8 cellular contexts compared by ENCODE assay signal in genomic region chrX:47191331-47191730, GRCh38. TPM values are rescaled to one million over a fixed set of nuclear protein-coding genes. Genes with fewer than 3 reads are reported as not detected.
A peak's percentile ranks its signal among the peaks of the same experiment; 100 is the strongest.
DNase-seq lines count a peak whose midpoint lies in the region; ATAC-seq and TF ChIP-seq lines count a peak whose summit lies in the region.

No MANE protein-coding gene starts in this region.

- no peak overlapping the region for H2BK5ac ChIP-seq in mesenchymal stem cell (ENCODE audit: low read depth, low read length, poor library complexity, severe bottlenecking)

- CTCF ChIA-PET in mammary epithelial cell (lab: Charles Lee; ENCODE audit: low non-redundant PET): interaction anchor here (0.7 kb wide), 1 partner anchor 121 kb away, joined by 4 read pairs; no protein-coding TSS in a partner anchor

- peaks cover 38% of the 10 kb centered on the region for H3K79me2 ChIP-seq in mammary epithelial cell (ENCODE audit: insufficient read depth, low read length)

- no peaks in the 10 kb centered on the region for H3K79me1 ChIP-seq in mesenchymal stem cell (replicated peaks; ENCODE audit: low read length, poor library complexity, severe bottlenecking)

- H3K9me3 Mint-ChIP-seq in IgD-negative memory B cell: no peaks in the 10 kb centered on the region
- H3K9me3 Mint-ChIP-seq in stimulated activated memory B cell treated with anti-CD40 and anti-IgM and Interleukin-4, amounts not matched to agents 10 μg/mL and 1 μg/mL and 100 μg/mL, for 72 hours: no peaks in the 10 kb centered on the region

- H3K27ac Mint-ChIP-seq in IgD-negative memory B cell: peak overlapping the region; percentile 89 to 96 (median 93)
- H3K27ac Mint-ChIP-seq in stimulated activated memory B cell treated with anti-CD40 and anti-IgM and Interleukin-4, amounts not matched to agents 10 μg/mL and 1 μg/mL and 100 μg/mL, for 72 hours: peak overlapping the region; percentile 95

- no peaks in the 10 kb centered on the region for H3K27me3 Mint-ChIP-seq in IgD-negative memory B cell
- no peaks in the 10 kb centered on the region for H3K27me3 Mint-ChIP-seq in stimulated activated memory B cell treated with anti-CD40 and anti-IgM and Interleukin-4, amounts not matched to agents 10 μg/mL and 1 μg/mL and 100 μg/mL, for 72 hours

- no peak overlapping the region for H4K8ac ChIP-seq in mesenchymal stem cell (ENCODE audit: low read length)

- H3K4me3 ChIP-seq in BLaER1: peak overlapping the region; percentile 90
- peak overlapping the region; percentile 55 to 63 (median 56) for H3K4me3 ChIP-seq in mammary epithelial cell (replicated peaks in 1 of 3; ENCODE audit: insufficient read depth in 1 of 3, low read depth in 2 of 3, low read length in 3 of 3)
- peak overlapping the region; percentile 55 to 82 for H3K4me3 ChIP-seq in mesenchymal stem cell (ENCODE audit: insufficient read depth in 1 of 2, low read depth in 1 of 2, low read length in 2 of 2)

- H3K9me3 ChIP-seq in BLaER1: no peaks in the 10 kb centered on the region
- H3K9me3 ChIP-seq in mammary epithelial cell (replicated peaks; ENCODE audit: insufficient read depth, low read length): no peaks in the 10 kb centered on the region
- H3K9me3 ChIP-seq in mesenchymal stem cell (ENCODE audit: control insufficient read depth, low read length): no peaks in the 10 kb centered on the region

- WGBS in mammary epithelial cell (ENCODE audit: low coverage, missing lambda C conversion rate): 30% methylated on average over 17 of the region's 26 CpGs
- 1% methylated on average over 25 of the region's 26 CpGs for WGBS in mesenchymal stem cell

- ATAC-seq in stimulated activated memory B cell treated with anti-CD40 and anti-IgM and Interleukin-4, amounts not matched to agents 10 μg/mL and 1 μg/mL and 100 μg/mL, for 72 hours: peak; percentile 53
- ATAC-seq in sciatic nerve (no peak), HG03354 (IDR thresholded peaks at IDR 0.05; ENCODE audit: poor library complexity, severe bottlenecking, unreplicated experiment) (no peak)

- H3K36me3 Mint-ChIP-seq in IgD-negative memory B cell: no peaks in the 10 kb centered on the region
- H3K36me3 Mint-ChIP-seq in stimulated activated memory B cell treated with anti-CD40 and anti-IgM and Interleukin-4, amounts not matched to agents 10 μg/mL and 1 μg/mL and 100 μg/mL, for 72 hours: peaks cover 8% of the 10 kb centered on the region

- H3K9ac ChIP-seq in BLaER1 (peak overlapping the region; percentile 81), mammary epithelial cell (ENCODE audit: insufficient read depth, low read length) (peak overlapping the region; percentile 78), mesenchymal stem cell (ENCODE audit: low read length) (peak overlapping the region; percentile 87)

- no peak overlapping the region for H2AK5ac ChIP-seq in mesenchymal stem cell (ENCODE audit: low read length, severe bottlenecking)

- peaks cover 17% of the 10 kb centered on the region for H3K36me3 ChIP-seq in BLaER1
- H3K36me3 ChIP-seq in mammary epithelial cell (ENCODE audit: insufficient read depth, low read length): no peaks in the 10 kb centered on the region
- H3K36me3 ChIP-seq in mesenchymal stem cell (ENCODE audit: control insufficient read depth in 1 of 2, insufficient read depth in 2 of 2, low read depth in 1 of 2, low read length in 2 of 2): peaks cover 11 to 15% of the 10 kb centered on the region in 2 experiments

- in situ Hi-C loops in mammary epithelial cell (cut with MboI; ENCODE audit: low sequenced_read_pairs in 2 of 2): loop anchor here in 1 of 2 donors (10.0 kb wide), 1 partner anchor 193 kb away; no protein-coding TSS in a partner anchor

- H3K4me1 Mint-ChIP-seq in IgD-negative memory B cell: peaks cover 33 to 40% (median 35%) of the 10 kb centered on the region in 3 donors
- H3K4me1 Mint-ChIP-seq in stimulated activated memory B cell treated with anti-CD40 and anti-IgM and Interleukin-4, amounts not matched to agents 10 μg/mL and 1 μg/mL and 100 μg/mL, for 72 hours: peaks cover 48% of the 10 kb centered on the region

- DNase-seq in T-helper 2 cell (peak in 4 of 5 experiments; percentile 6 to 68 (median 36)), mammary epithelial cell (peak; percentile 66), mesenchymal stem cell (peak; percentile 32), sciatic nerve (ENCODE audit: low spot score) (no peak)

- no peak overlapping the region for H3K4ac ChIP-seq in mesenchymal stem cell (ENCODE audit: low read depth in 1 of 2, low read length in 2 of 2)

- intact Hi-C loops in mammary epithelial cell (cut with micrococcal nuclease) (loop anchor here (5.0 to 10.0 kb wide), 2 partner anchors 306 to 643 kb away; partner anchors contain the start of gene ZNF81), sciatic nerve (cut with DNase I) (loop anchor here (10.0 kb wide), 1 partner anchor 333 kb away; no protein-coding TSS in a partner anchor)

- peaks cover 30% of the 10 kb centered on the region for H4K20me1 ChIP-seq in BLaER1
- H4K20me1 ChIP-seq in mammary epithelial cell (ENCODE audit: insufficient read depth, low read length): no peaks in the 10 kb centered on the region

- H3K4me1 ChIP-seq in BLaER1 (peaks cover 37% of the 10 kb centered on the region), mammary epithelial cell (ENCODE audit: insufficient read depth, low read length) (peaks cover 23% of the 10 kb centered on the region), mesenchymal stem cell (ENCODE audit: control insufficient read depth, insufficient read depth, low read depth, low read length) (peaks cover 16% of the 10 kb centered on the region)

- H3K27me3 ChIP-seq in BLaER1 (0 out of 2 replicates have a peak, but pooled peaks cover 3% of the 10 kb centered on the region), mammary epithelial cell (ENCODE audit: insufficient read depth, low read length) (no peaks in the 10 kb centered on the region), mesenchymal stem cell (ENCODE audit: control insufficient read depth in 1 of 2, insufficient read depth in 1 of 2, low read length in 2 of 2) (peaks cover 0 to 40% of the 10 kb centered on the region in 2 experiments)

- H3K27ac ChIP-seq in BLaER1 (peak overlapping the region; percentile 78), mammary epithelial cell (ENCODE audit: insufficient read depth, low read depth, low read length) (peak overlapping the region; percentile 80), mesenchymal stem cell (ENCODE audit: low read length, poor library complexity, severe bottlenecking) (no peak overlapping the region)

- H2AFZ ChIP-seq in mammary epithelial cell (ENCODE audit: low read depth, low read length): peak overlapping the region; percentile 46
- no peak overlapping the region for H2AFZ ChIP-seq in mesenchymal stem cell (ENCODE audit: low read depth, low read length)

- no peak overlapping the region for H4K91ac ChIP-seq in mesenchymal stem cell (ENCODE audit: low read length)

- no peak overlapping the region for H3K14ac ChIP-seq in mesenchymal stem cell (ENCODE audit: low read length in 2 of 2)

- peak overlapping the region; percentile 81 to 98 (median 92) for H3K4me3 Mint-ChIP-seq in IgD-negative memory B cell
- H3K4me3 Mint-ChIP-seq in stimulated activated memory B cell treated with anti-CD40 and anti-IgM and Interleukin-4, amounts not matched to agents 10 μg/mL and 1 μg/mL and 100 μg/mL, for 72 hours: peak overlapping the region; percentile 98

- no peak overlapping the region for H3K23ac ChIP-seq in mesenchymal stem cell (ENCODE audit: low read length in 2 of 2)

- H2BK120ac ChIP-seq in mesenchymal stem cell (ENCODE audit: low read depth, low read length): no peak overlapping the region

- no TSS peak for BruUV-seq in mammary epithelial cell (replicated peaks; lab: Mats Ljungman, UMichigan)

- TF ChIP-seq CTCF in mammary epithelial cell (conservative IDR thresholded peaks at IDR 0.05 in 1 of 2, IDR thresholded peaks at IDR 0.05 in 1 of 2; ENCODE audit: extremely low read depth in 1 of 2, insufficient read depth in 1 of 2, low read depth in 1 of 2, low read length in 2 of 2): no peak

- peak overlapping the region in 1 of 2 experiments; percentile 38 for H3K18ac ChIP-seq in mesenchymal stem cell (ENCODE audit: low read depth in 1 of 2, low read length in 2 of 2)

- H3K4me2 ChIP-seq in BLaER1 (peak overlapping the region; percentile 76), mammary epithelial cell (ENCODE audit: insufficient read depth, low read depth, low read length) (peak overlapping the region; percentile 62), mesenchymal stem cell (ENCODE audit: low read length, poor library complexity, severe bottlenecking) (peak overlapping the region; percentile 64)

- H2BK15ac ChIP-seq in mesenchymal stem cell (ENCODE audit: low read depth, poor library complexity, severe bottlenecking): no peak overlapping the region

- no peak overlapping the region for H2BK12ac ChIP-seq in mesenchymal stem cell (ENCODE audit: low read length in 2 of 2)

- dilution Hi-C loops in mammary epithelial cell (cut with HindIII; ENCODE audit: low sequenced_read_pairs): loop anchor here (10.0 kb wide), 1 partner anchor 333 kb away; no protein-coding TSS in a partner anchor

RNA-seq across cellular contexts. Expression of gene UBA1, which starts 2.3 kb away (rescaled TPM):
- 190 TPM for polyA plus RNA-seq in IgD-negative memory B cell
- 100 to 1,000 TPM; 231 to 360 TPM for total RNA-seq in mammary epithelial cell
- polyA plus RNA-seq in mammary epithelial cell: 359 TPM
- 578 TPM for polyA minus RNA-seq in mammary epithelial cell
- 135 TPM for polyA plus RNA-seq in mesenchymal stem cell (2013, experiment 1 of 2)
- 128 TPM for polyA plus RNA-seq in mesenchymal stem cell (2013, experiment 2 of 2)
- total RNA-seq in sciatic nerve: 165 TPM

RNA-seq across cellular contexts. Expression of gene CDK16, which starts 27.1 kb away (rescaled TPM):
- polyA plus RNA-seq in IgD-negative memory B cell (16.8 TPM), mammary epithelial cell (176 TPM)
- total RNA-seq in mammary epithelial cell (100 to 1,000 TPM; 110 to 163 TPM), sciatic nerve (55.9 TPM)
- 203 TPM for polyA minus RNA-seq in mammary epithelial cell
- 82.5 TPM for polyA plus RNA-seq in mesenchymal stem cell (2013, experiment 1 of 2)
- 79.5 TPM for polyA plus RNA-seq in mesenchymal stem cell (2013, experiment 2 of 2)

RNA-seq across cellular contexts. Expression of gene USP11, which starts 41.5 kb away (rescaled TPM):
- polyA plus RNA-seq in IgD-negative memory B cell (68.6 TPM), mammary epithelial cell (14.2 TPM)
- total RNA-seq in mammary epithelial cell (10 to 100 TPM; 23.7 to 27.3 TPM), sciatic nerve (81.0 TPM)
- 71.7 TPM for polyA minus RNA-seq in mammary epithelial cell
- polyA plus RNA-seq in mesenchymal stem cell (2013, experiment 1 of 2): 33.1 TPM
- 33.0 TPM for polyA plus RNA-seq in mesenchymal stem cell (2013, experiment 2 of 2)

RNA-seq across cellular contexts. Expression of gene RBM10, which starts 46.3 kb away (rescaled TPM):
- polyA plus RNA-seq in IgD-negative memory B cell (36.0 TPM), mammary epithelial cell (29.7 TPM)
- total RNA-seq in mammary epithelial cell (10 to 100 TPM; 33.3 to 42.1 TPM), sciatic nerve (27.4 TPM)
- polyA minus RNA-seq in mammary epithelial cell: 47.5 TPM
- polyA plus RNA-seq in mesenchymal stem cell (2013, experiment 1 of 2): 23.0 TPM
- polyA plus RNA-seq in mesenchymal stem cell (2013, experiment 2 of 2): 22.4 TPM

RNA-seq across cellular contexts. Expression of gene NDUFB11, which starts 46.8 kb away (rescaled TPM):
- polyA plus RNA-seq in IgD-negative memory B cell (197 TPM), mammary epithelial cell (52.6 TPM)
- total RNA-seq in mammary epithelial cell (10 to 100 TPM; 42.3 to 57.2 TPM), sciatic nerve (29.5 TPM)
- 44.4 TPM for polyA minus RNA-seq in mammary epithelial cell
- 88.0 TPM for polyA plus RNA-seq in mesenchymal stem cell (2013, experiment 1 of 2)
- 88.0 TPM for polyA plus RNA-seq in mesenchymal stem cell (2013, experiment 2 of 2)
